ENCODE assay signal across 23 cellular contexts in genomic region chr2:68032702-68033101, GRCh38. TPM values are rescaled to one million over a fixed set of nuclear protein-coding genes. Genes with fewer than 3 reads are reported as not detected.
DNase-seq lines count a peak whose midpoint lies in the region; ATAC-seq, FAIRE-seq and TF ChIP-seq lines count a peak whose summit lies in the region.
"Had no signal": no experiment of that assay in that cellular context is flagged by ENCODE, and none has a peak within 500 bp of the region (broad histone marks: within the 10 kb centered on the region; RNA-seq: fewer than 3 reads in every experiment).

No MANE protein-coding gene starts in this region.

- no peak overlapping the region for H3K4me3 Mint-ChIP-seq in activated T-cell treated with anti-CD3 and anti-CD28 coated beads, Interleukin-2, amount 50 U/mL, for 4 hours
- H3K4me3 Mint-ChIP-seq: CD4-positive, alpha-beta memory T cell had no signal

- WGBS in H1 (ENCODE audit: extremely low coverage in 1 of 2, insufficient coverage in 1 of 2, insufficient read length in 1 of 2, insufficient replicate concordance in 2 of 2, low coverage in 1 of 2, low lambda C conversion rate in 2 of 2, missing lambda C conversion rate in 1 of 2), 2 experiments = 88% methylated on average over 6 of the region's 6 CpGs; no CpG with 5 or more reads in 1 of the 2 experiments
- WGBS in mesenchymal stem cell = 87% methylated on average over 6 of the region's 6 CpGs

- H3K18ac ChIP-seq in H1 (ENCODE audit: extremely low read depth, low read length) (no peak overlapping the region), mesenchymal stem cell (ENCODE audit: low read depth in 1 of 2, low read length in 2 of 2) (no peak overlapping the region)

- H2BK5ac ChIP-seq in H1 (ENCODE audit: low read depth, low read length) = no peak overlapping the region
- H2BK5ac ChIP-seq in mesenchymal stem cell (ENCODE audit: low read depth, low read length, poor library complexity, severe bottlenecking) = no peak overlapping the region

- no peaks in the 10 kb centered on the region for H3K4me1 ChIP-seq in H1 (replicated peaks in 1 of 4; ENCODE audit: control insufficient read depth in 3 of 4, insufficient read depth in 4 of 4, low read length in 3 of 4)
- no peaks in the 10 kb centered on the region for H3K4me1 ChIP-seq in mesenchymal stem cell (ENCODE audit: control insufficient read depth, insufficient read depth, low read depth, low read length)
- H3K4me1 ChIP-seq: BLaER1, Caco-2 had no signal

- H3K4me3 ChIP-seq in NB4 (ENCODE audit: low read depth, low read length) (no peak overlapping the region), H1 (ENCODE audit: extremely low read depth in 1 of 4, insufficient read depth in 2 of 4, low read depth in 3 of 4, low read length in 4 of 4) (no peak overlapping the region), mesenchymal stem cell (ENCODE audit: insufficient read depth in 1 of 2, low read depth in 1 of 2, low read length in 2 of 2) (no peak overlapping the region)
- H3K4me3 ChIP-seq: BLaER1, GM12878 had no signal

- H3K23ac ChIP-seq in H1 (ENCODE audit: insufficient read length) (no peak overlapping the region), mesenchymal stem cell (ENCODE audit: low read length in 2 of 2) (no peak overlapping the region)

- H4K8ac ChIP-seq in H1 (ENCODE audit: extremely low read depth, insufficient read depth, low read length) (no peak overlapping the region), mesenchymal stem cell (ENCODE audit: low read length) (no peak overlapping the region)

- POLR2A ChIA-PET in H1 (lab: Charles Lee; ENCODE audit: partially characterized antibody) = interaction anchor here (0.6 kb wide), 1 partner anchor 8 kb away, joined by 3 read pairs; no protein-coding TSS in a partner anchor

- H4K5ac ChIP-seq in H1 (ENCODE audit: insufficient read length, low read depth, low read length) = no peak overlapping the region

- H3K9ac ChIP-seq in H1 (replicated peaks in 1 of 4; ENCODE audit: extremely low read depth in 1 of 4, low read depth in 3 of 4, low read length in 3 of 4) (no peak overlapping the region), mesenchymal stem cell (ENCODE audit: low read length) (no peak overlapping the region)
- H3K9ac ChIP-seq: BLaER1, SK-N-SH had no signal

- no peak for TF ChIP-seq RAD21 in H1 (IDR thresholded peaks at IDR 0.05 in 1 of 2, conservative IDR thresholded peaks at IDR 0.05 in 1 of 2; ENCODE audit: low read depth in 2 of 2, low read length in 2 of 2)

- no peak for ATAC-seq in HG03342 (IDR thresholded peaks at IDR 0.05; ENCODE audit: unreplicated experiment)
- ATAC-seq in activated T-cell treated with anti-CD3 and anti-CD28 coated beads, Interleukin-2, amount 50 U/mL, for 4 hours = no peak
- ATAC-seq: GM12878 had no signal

- TF ChIP-seq POLR2A in NB4 (IDR thresholded peaks at IDR 0.05; ENCODE audit: extremely low read depth, insufficient read length) (no peak), H1 (IDR thresholded peaks at IDR 0.05; ENCODE audit: control extremely low read depth in 1 of 2, low read depth in 2 of 2, low read length in 2 of 2) (no peak)

- no peak overlapping the region for H3K56ac ChIP-seq in H1 (replicated peaks; ENCODE audit: insufficient read length, low read depth, low read length)

- no peak overlapping the region for H2BK120ac ChIP-seq in H1 (replicated peaks; ENCODE audit: low read depth, low read length)
- no peak overlapping the region for H2BK120ac ChIP-seq in mesenchymal stem cell (ENCODE audit: low read depth, low read length)

- H3K27me3 ChIP-seq in H1 (replicated peaks in 1 of 4; ENCODE audit: control insufficient read depth in 3 of 4, extremely low read depth in 1 of 4, insufficient read depth in 3 of 4, low read length in 3 of 4) (no peaks in the 10 kb centered on the region), mesenchymal stem cell (ENCODE audit: control insufficient read depth in 1 of 2, insufficient read depth in 1 of 2, low read length in 2 of 2) (no peaks in the 10 kb centered on the region)
- H3K27me3 ChIP-seq: BLaER1 had no signal

- DNase-seq in NCI-H1417 (lab: John Stamatoyannopoulos, UW) = peak in 2 of 3 experiments; percentile 21 to 55
- no peak for DNase-seq in NCI-H1417 treated with DMSO at 0.1 percent for 48 hours (lab: John Stamatoyannopoulos, UW)
- peak; percentile 4 for DNase-seq in NB4 (ENCODE audit: low read depth)
- DNase-seq in H1 (ENCODE audit: low read depth in 1 of 2, low spot score in 2 of 2) = no peak
- DNase-seq in mesenchymal stem cell = no peak
- no peak for DNase-seq in pons (ENCODE audit: low spot score)
- DNase-seq in activated T-cell treated with anti-CD3 and anti-CD28 coated beads, Interleukin-2, amount 50 U/mL, for 4 hours = no peak
- DNase-seq: ACHN; Caco-2; CD4-positive, alpha-beta memory T cell; DND-41; GOT3; NCI-H1105; NCI-H1694; NCI-H2081; NCI-H2171; NCI-H446 treated with DMSO at 0.1 percent for 48 hours; SIG-M5; SK-N-SH had no signal

- H3K4ac ChIP-seq in H1 (replicated peaks; ENCODE audit: insufficient read length, low read depth, low read length) = no peak overlapping the region
- no peak overlapping the region for H3K4ac ChIP-seq in mesenchymal stem cell (ENCODE audit: low read depth in 1 of 2, low read length in 2 of 2)

- no peaks in the 10 kb centered on the region for H3K4me1 Mint-ChIP-seq in activated T-cell treated with anti-CD3 and anti-CD28 coated beads, Interleukin-2, amount 50 U/mL, for 4 hours (ENCODE audit: low read depth)

- H2AFZ ChIP-seq in H1 (ENCODE audit: low read length) = no peak overlapping the region
- H2AFZ ChIP-seq in mesenchymal stem cell (ENCODE audit: low read depth, low read length) = no peak overlapping the region

- H2BK12ac ChIP-seq in H1 (ENCODE audit: low read depth, low read length) (no peak overlapping the region), mesenchymal stem cell (ENCODE audit: low read length in 2 of 2) (peak overlapping the region in 1 of 2 experiments; percentile 29)

- H2BK15ac ChIP-seq in H1 (ENCODE audit: low read length) = peak overlapping the region; percentile 76; the same call in 1 of the 2 replicates
- no peak overlapping the region for H2BK15ac ChIP-seq in mesenchymal stem cell (ENCODE audit: low read depth, poor library complexity, severe bottlenecking)

- H4K91ac ChIP-seq in H1 (replicated peaks; ENCODE audit: insufficient read length, low read length) (peak overlapping the region; percentile 35), mesenchymal stem cell (ENCODE audit: low read length) (no peak overlapping the region)

- H3K9me3 ChIP-seq in H1 (ENCODE audit: insufficient read depth in 2 of 2, low read depth in 1 of 2, low read length in 1 of 2) (no peaks in the 10 kb centered on the region), mesenchymal stem cell (ENCODE audit: control insufficient read depth, low read length) (no peaks in the 10 kb centered on the region)
- H3K9me3 ChIP-seq: BLaER1, Caco-2, SK-N-SH had no signal

- H4K20me1 ChIP-seq in H1 (replicated peaks in 1 of 2; ENCODE audit: control insufficient read depth in 1 of 2, insufficient read depth in 2 of 2, low read length in 2 of 2) = no peaks in the 10 kb centered on the region
- H4K20me1 ChIP-seq: BLaER1 had no signal

- H3K36me3 ChIP-seq in H1 (ENCODE audit: control insufficient read depth in 2 of 4, insufficient read depth in 4 of 4, low read length in 3 of 4) (no peaks in the 10 kb centered on the region), mesenchymal stem cell (ENCODE audit: control insufficient read depth in 1 of 2, insufficient read depth in 2 of 2, low read depth in 1 of 2, low read length in 2 of 2) (no peaks in the 10 kb centered on the region)
- H3K36me3 ChIP-seq: BLaER1 had no signal

- no peak for FAIRE-seq in H1 (lab: Jason Lieb, UNC)
- FAIRE-seq: GM12878 had no signal

- H3K27ac ChIP-seq in H1 (ENCODE audit: low read depth, low read length) (no peak overlapping the region), mesenchymal stem cell (ENCODE audit: low read length, poor library complexity, severe bottlenecking) (no peak overlapping the region)
- H3K27ac ChIP-seq: 22Rv1, BLaER1 had no signal

- no peaks in the 10 kb centered on the region for H3K23me2 ChIP-seq in H1 (ENCODE audit: low read depth, low read length)

- no peak overlapping the region for H2AK5ac ChIP-seq in H1 (ENCODE audit: low read depth, low read length)
- peak overlapping the region; percentile 51 for H2AK5ac ChIP-seq in mesenchymal stem cell (ENCODE audit: low read length, severe bottlenecking)

- H3K14ac ChIP-seq in H1 (ENCODE audit: insufficient read length) = no peak overlapping the region
- H3K14ac ChIP-seq in mesenchymal stem cell (ENCODE audit: low read length in 2 of 2) = no peak overlapping the region

- CTCF ChIA-PET in H1 (lab: Charles Lee; ENCODE audit: partially characterized antibody) = interaction anchor here (0.6 to 4.9 kb wide), 13 partner anchors 10 to 786 kb away, joined by 3 to 32 read pairs (median 6); no protein-coding TSS in a partner anchor

- no peak overlapping the region for H3K4me2 ChIP-seq in H1 (ENCODE audit: insufficient read depth in 1 of 2, low read depth in 2 of 2, low read length in 2 of 2)
- no peak overlapping the region for H3K4me2 ChIP-seq in mesenchymal stem cell (ENCODE audit: low read length, poor library complexity, severe bottlenecking)
- H3K4me2 ChIP-seq: BLaER1, SK-N-SH had no signal

- no peaks in the 10 kb centered on the region for H3K27me3 Mint-ChIP-seq in activated T-cell treated with anti-CD3 and anti-CD28 coated beads, Interleukin-2, amount 50 U/mL, for 4 hours (ENCODE audit: low read depth)
- H3K27me3 Mint-ChIP-seq: CD4-positive, alpha-beta memory T cell had no signal

- no peaks in the 10 kb centered on the region for H3K79me2 ChIP-seq in H1 (ENCODE audit: control insufficient read depth in 1 of 2, insufficient read depth in 2 of 2, low read length in 2 of 2)

- peaks cover 1% of the 10 kb centered on the region for H3K36me3 Mint-ChIP-seq in activated T-cell treated with anti-CD3 and anti-CD28 coated beads, Interleukin-2, amount 50 U/mL, for 4 hours (ENCODE audit: insufficient read depth)
- H3K36me3 Mint-ChIP-seq: CD4-positive, alpha-beta memory T cell had no signal

- no peak for TF ChIP-seq EP300 in H1 (IDR thresholded peaks at IDR 0.05; ENCODE audit: borderline replicate concordance in 1 of 2, low read depth in 2 of 2, low read length in 2 of 2)

- TF ChIP-seq CTCF in NB4 (IDR thresholded peaks at IDR 0.05; ENCODE audit: low read depth, low read length) (no peak), H1 (IDR thresholded peaks at IDR 0.05; ENCODE audit: control extremely low read depth in 1 of 3, insufficient read depth in 1 of 3, low read depth in 1 of 3, low read length in 3 of 3) (no peak)

- no peaks in the 10 kb centered on the region for H3K9me3 Mint-ChIP-seq in activated T-cell treated with anti-CD3 and anti-CD28 coated beads, Interleukin-2, amount 50 U/mL, for 4 hours
- H3K9me3 Mint-ChIP-seq: CD4-positive, alpha-beta memory T cell had no signal

- H2BK20ac ChIP-seq in H1 (ENCODE audit: low read length) = no peak overlapping the region

- no peaks in the 10 kb centered on the region for H3K79me1 ChIP-seq in H1 (ENCODE audit: low read depth, low read length)
- no peaks in the 10 kb centered on the region for H3K79me1 ChIP-seq in mesenchymal stem cell (replicated peaks; ENCODE audit: low read length, poor library complexity, severe bottlenecking)

RNA-seq across cellular contexts. Expression of gene C1D, which starts 30.1 kb away (rescaled TPM):
- total RNA-seq in H1 (2021; fragmentation: NEBNext Ultra II Directional; extraction: Animal tissue kit (Norgen Biotek cat#: 25700)) = 20.5 and 24.1 TPM in 2 replicates
- 6.0 and 17.5 TPM in 2 replicates for polyA plus RNA-seq in H1 (2011; rRNA removed)
- 35.1 TPM for polyA plus RNA-seq in H1 (2011; cell fraction: cytosol; rRNA removed)
- polyA plus RNA-seq in H1 (2011; cell fraction: nucleus; rRNA removed) = 1.7 TPM
- polyA plus RNA-seq in H1 (2012, experiment 1 of 2) = 13.3 to 22.4 TPM (median 16.0 TPM) in 4 replicates
- 12.2 TPM for polyA plus RNA-seq in H1 (2012, experiment 2 of 2)
- polyA plus RNA-seq in H1 (2013, experiment 1 of 2) = 23.2 TPM
- polyA plus RNA-seq in H1 (2013, experiment 2 of 2) = 23.7 TPM
- polyA minus RNA-seq in H1 (2011; rRNA and poly(A)+ RNA removed) = 2.6 and 3.4 TPM in 2 replicates
- polyA minus RNA-seq in H1 (2011; cell fraction: cytosol; rRNA and poly(A)+ RNA removed) = 4.2 TPM
- 3.5 TPM for polyA minus RNA-seq in H1 (2011; cell fraction: nucleus; rRNA and poly(A)+ RNA removed)
- polyA plus RNA-seq in mesenchymal stem cell (2013, experiment 1 of 2) = 28.9 TPM
- polyA plus RNA-seq in mesenchymal stem cell (2013, experiment 2 of 2) = 30.1 TPM
- 10 to 100 TPM; 25.1 to 41.2 (median 27.1) TPM for total RNA-seq in activated T-cell treated with anti-CD3 and anti-CD28 coated beads, Interleukin-2, amount 50 U/mL, for 4 hours

Comparison
In these comparisons a context has a peak if more than half of its experiments do, and no peak if none do; other contexts are left out.
1. DNase-seq: peak in NCI-H1417 (2 of 3) and NB4 (single experiment); none in NCI-H1417 treated with DMSO at 0.1 percent for 48 hours (single experiment), H1 (0 of 2), mesenchymal stem cell (single experiment), pons (single experiment) and activated T-cell treated with anti-CD3 and anti-CD28 coated beads, Interleukin-2, amount 50 U/mL, for 4 hours (single experiment).